Comparison of ENCODE assay signal across 8 cellular contexts in the genomic region with DNA sequence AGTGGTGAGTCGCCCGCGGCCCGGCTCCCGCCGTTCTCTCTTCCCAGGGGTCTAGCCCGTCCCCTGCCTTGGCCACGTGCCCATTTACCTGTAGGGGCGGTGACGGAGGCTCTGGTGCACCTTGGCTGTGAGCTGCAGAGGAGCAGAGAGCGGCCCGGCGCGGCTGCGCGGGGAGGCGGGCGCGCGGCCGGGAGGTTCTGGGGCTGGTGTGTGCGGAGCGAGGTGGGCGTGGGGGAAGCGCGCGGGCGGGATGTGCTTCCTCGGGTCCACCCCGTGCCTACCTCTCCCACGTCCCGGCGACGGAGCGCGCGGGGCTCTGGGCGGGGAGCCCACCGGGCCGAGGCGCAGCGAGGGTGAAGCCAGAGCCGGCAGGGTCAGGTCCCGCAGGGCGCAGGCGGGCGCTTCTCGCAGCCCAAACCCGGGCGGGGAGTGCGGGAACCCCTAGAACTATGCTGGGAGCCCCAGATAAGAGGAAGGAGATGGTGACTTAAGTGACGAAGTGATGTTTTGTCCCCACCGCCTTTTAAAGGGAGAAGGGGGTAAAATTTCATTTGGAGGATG. TPM values are rescaled to one million over a fixed set of nuclear protein-coding genes. Genes with fewer than 3 reads are reported as not detected.
DNase-seq lines count a peak whose midpoint lies in the region; TF ChIP-seq lines count a peak whose summit lies in the region.

No MANE protein-coding gene starts in this region.

- H3K27ac Mint-ChIP-seq in activated T-cell treated with anti-CD3 and anti-CD28 coated beads, Interleukin-2, amount 50 U/mL, for 24 hours = peak overlapping the region; percentile 92

- no peaks in the 10 kb centered on the region for H3K9me2 ChIP-seq in DOHH2 (replicated peaks; ENCODE audit: control insufficient read depth, low read length)
- no peaks in the 10 kb centered on the region for H3K9me2 ChIP-seq in GM23248 (ENCODE audit: insufficient read depth)
- no peaks in the 10 kb centered on the region for H3K9me2 ChIP-seq in MM.1S (replicated peaks; ENCODE audit: insufficient read depth, low read length)

- no peaks in the 10 kb centered on the region for H3K27me3 Mint-ChIP-seq in activated T-cell treated with anti-CD3 and anti-CD28 coated beads, Interleukin-2, amount 50 U/mL, for 24 hours

- H2BK12ac ChIP-seq in neuronal stem cell (ENCODE audit: low read length) = peak overlapping the region; percentile 63

- DNase-seq in GM23248 (peak; percentile 52), MM.1S (no peak), fibroblast of pulmonary artery (ENCODE audit: low read depth) (no peak), neuronal stem cell (ENCODE audit: low spot score) (no peak), GF-D8 (lab: John Stamatoyannopoulos, UW) (no peak), GM20000 (ENCODE audit: low spot score) (no peak)
- DNase-seq in activated T-cell treated with anti-CD3 and anti-CD28 coated beads, Interleukin-2, amount 50 U/mL, for 24 hours = no peak

- H4K20me1 ChIP-seq in DOHH2 (ENCODE audit: control insufficient read depth, insufficient read depth, low read depth, low read length) (no peaks in the 10 kb centered on the region), GM23248 (ENCODE audit: insufficient read depth) (no peaks in the 10 kb centered on the region), MM.1S (ENCODE audit: insufficient read depth, low read length) (no peaks in the 10 kb centered on the region)

- WGBS in GM23248 (ENCODE audit: low coverage in 1 of 2, low lambda C conversion rate in 2 of 2, missing lambda C conversion rate in 2 of 2), 2 experiments = 6 to 8% methylated on average over 35 to 45 of the region's 53 CpGs
- no CpG with 5 or more reads among the region's 53 CpGs for WGBS in neuronal stem cell (ENCODE audit: extremely low coverage in 2 of 2, insufficient read length in 2 of 2, insufficient replicate concordance in 1 of 2), 2 donors

- H3K14ac ChIP-seq in neuronal stem cell (ENCODE audit: low read length) = peak overlapping the region; percentile 28

- H4K8ac ChIP-seq in neuronal stem cell (ENCODE audit: low read depth, low read length) = no peak overlapping the region

- H3K27me3 ChIP-seq in DOHH2 (ENCODE audit: control insufficient read depth, low read length) (peaks cover 29% of the 10 kb centered on the region), GM23248 (replicated peaks; ENCODE audit: insufficient read depth) (no peaks in the 10 kb centered on the region), MM.1S (replicated peaks; ENCODE audit: insufficient read depth, low read length) (no peaks in the 10 kb centered on the region), neuronal stem cell (ENCODE audit: control insufficient read depth in 3 of 3, insufficient read depth in 3 of 3, low read depth in 1 of 3, low read length in 3 of 3) (no peaks in the 10 kb centered on the region)

- H3K4ac ChIP-seq in neuronal stem cell (ENCODE audit: low read length) = no peak overlapping the region

- peaks cover 21% of the 10 kb centered on the region for H3K4me1 ChIP-seq in DOHH2 (ENCODE audit: control insufficient read depth, low read length)
- H3K4me1 ChIP-seq in GM23248 (ENCODE audit: insufficient read depth) = peaks cover 43% of the 10 kb centered on the region
- H3K4me1 ChIP-seq in MM.1S (ENCODE audit: low read length) = peaks cover 36% of the 10 kb centered on the region
- H3K4me1 ChIP-seq in neuronal stem cell (ENCODE audit: control insufficient read depth in 2 of 2, insufficient read depth in 1 of 2, low read depth in 1 of 2, low read length in 2 of 2) = peaks cover 3 to 15% of the 10 kb centered on the region in 2 donors

- H2AFZ ChIP-seq in GM23248 (peak overlapping the region; percentile 71), MM.1S (ENCODE audit: low read length) (peak overlapping the region; percentile 89), neuronal stem cell (ENCODE audit: low read length) (peak overlapping the region; percentile 100)

- H3F3A ChIP-seq in DOHH2 (ENCODE audit: control insufficient read depth, insufficient read depth) (peaks cover 5% of the 10 kb centered on the region; the same call in 1 of the 2 replicates), GM23248 (ENCODE audit: insufficient read depth) (peaks cover 58% of the 10 kb centered on the region), MM.1S (ENCODE audit: insufficient read depth, low read length) (peaks cover 36% of the 10 kb centered on the region)

- H2BK120ac ChIP-seq in neuronal stem cell (ENCODE audit: low read depth, low read length) = peak overlapping the region; percentile 75

- H4K91ac ChIP-seq in neuronal stem cell (ENCODE audit: low read depth, low read length, poor library complexity) = peak overlapping the region; percentile 22

- peak overlapping the region; percentile 63 for H2BK15ac ChIP-seq in neuronal stem cell (ENCODE audit: low read length)

- peaks cover 84% of the 10 kb centered on the region for H3K4me1 Mint-ChIP-seq in activated T-cell treated with anti-CD3 and anti-CD28 coated beads, Interleukin-2, amount 50 U/mL, for 24 hours (ENCODE audit: low read depth)

- H3K23ac ChIP-seq in neuronal stem cell (ENCODE audit: low read depth, low read length, poor library complexity) = peak overlapping the region; percentile 100

- peak overlapping the region; percentile 71 for H3K4me3 ChIP-seq in DOHH2 (ENCODE audit: low read length)
- peak overlapping the region; percentile 71 for H3K4me3 ChIP-seq in GM23248
- peak overlapping the region; percentile 89 for H3K4me3 ChIP-seq in MM.1S (ENCODE audit: low read length)
- peak overlapping the region; percentile 84 for H3K4me3 ChIP-seq in fibroblast of pulmonary artery (replicated peaks; ENCODE audit: low read depth, low read length)
- peak overlapping the region; percentile 89 to 92 for H3K4me3 ChIP-seq in neuronal stem cell (ENCODE audit: low read length in 2 of 2)

- H3K79me2 ChIP-seq in DOHH2 (ENCODE audit: control insufficient read depth, low read length) (no peaks in the 10 kb centered on the region), GM23248 (ENCODE audit: insufficient read depth) (peaks cover 3% of the 10 kb centered on the region; the same call in 1 of the 2 replicates), MM.1S (ENCODE audit: low read length) (peaks cover 10% of the 10 kb centered on the region)

- peaks cover 52% of the 10 kb centered on the region for H3K36me3 Mint-ChIP-seq in activated T-cell treated with anti-CD3 and anti-CD28 coated beads, Interleukin-2, amount 50 U/mL, for 24 hours (ENCODE audit: low read depth)

- no peaks in the 10 kb centered on the region for H3K79me1 ChIP-seq in neuronal stem cell (ENCODE audit: low read depth, low read length)

- in situ Hi-C loops in GM23248 (cut with MboI) = no loop called here

- H3K36me3 ChIP-seq in DOHH2 (ENCODE audit: control insufficient read depth, low read length) (no peaks in the 10 kb centered on the region), GM23248 (ENCODE audit: low read depth) (peaks cover 21% of the 10 kb centered on the region; the same call in 1 of the 2 replicates), MM.1S (replicated peaks; ENCODE audit: insufficient read depth, low read length) (no peaks in the 10 kb centered on the region), neuronal stem cell (replicated peaks in 1 of 2; ENCODE audit: control insufficient read depth in 2 of 2, insufficient read depth in 2 of 2, low read length in 2 of 2) (peaks cover 7 to 31% of the 10 kb centered on the region in 2 donors)

- peak overlapping the region; percentile 89 for H2BK5ac ChIP-seq in neuronal stem cell (ENCODE audit: low read length)

- peak overlapping the region; percentile 87 for H3K4me2 ChIP-seq in DOHH2 (ENCODE audit: low read length)
- peak overlapping the region; percentile 89 for H3K4me2 ChIP-seq in GM23248 (ENCODE audit: unreplicated experiment)
- H3K4me2 ChIP-seq in MM.1S (ENCODE audit: low read depth, low read length) = peak overlapping the region; percentile 93
- H3K4me2 ChIP-seq in neuronal stem cell (ENCODE audit: insufficient read depth, low read length, poor library complexity, severe bottlenecking) = peak overlapping the region; percentile 83

- H2AK5ac ChIP-seq in neuronal stem cell (ENCODE audit: low read depth, low read length) = peak overlapping the region; percentile 77

- TF ChIP-seq CTCF in DOHH2 (IDR thresholded peaks at IDR 0.05; ENCODE audit: low read depth, low read length, poor library complexity, severe bottlenecking) = no peak
- TF ChIP-seq CTCF in MM.1S (IDR thresholded peaks at IDR 0.05; ENCODE audit: low read length) = no peak
- TF ChIP-seq CTCF in fibroblast of pulmonary artery (IDR thresholded peaks at IDR 0.05; ENCODE audit: low read length, missing control alignments) = no peak
- TF ChIP-seq CTCF in GM20000 (IDR thresholded peaks at IDR 0.05; ENCODE audit: extremely low read depth, missing control alignments) = no peak

- no peaks in the 10 kb centered on the region for H3K9me3 ChIP-seq in DOHH2 (ENCODE audit: control insufficient read depth, insufficient read depth, low read length)
- H3K9me3 ChIP-seq in GM23248 (ENCODE audit: low read depth) = no peaks in the 10 kb centered on the region
- H3K9me3 ChIP-seq in MM.1S (replicated peaks; ENCODE audit: insufficient read depth, low read length) = no peaks in the 10 kb centered on the region
- no peaks in the 10 kb centered on the region for H3K9me3 ChIP-seq in neuronal stem cell (replicated peaks in 1 of 2; ENCODE audit: control insufficient read depth in 2 of 2, insufficient read depth in 1 of 2, low read depth in 1 of 2, low read length in 2 of 2)

- peaks cover 2% of the 10 kb centered on the region for H3K9me3 Mint-ChIP-seq in activated T-cell treated with anti-CD3 and anti-CD28 coated beads, Interleukin-2, amount 50 U/mL, for 24 hours

- H3K18ac ChIP-seq in neuronal stem cell (ENCODE audit: low read length) = peak overlapping the region; percentile 99

- H3K4me3 Mint-ChIP-seq in activated T-cell treated with anti-CD3 and anti-CD28 coated beads, Interleukin-2, amount 50 U/mL, for 24 hours = peak overlapping the region; percentile 86

- H3K27ac ChIP-seq in DOHH2 (ENCODE audit: low read depth, low read length) = no peak overlapping the region
- no peak overlapping the region for H3K27ac ChIP-seq in GM23248
- H3K27ac ChIP-seq in MM.1S (ENCODE audit: low read length) = peak overlapping the region; percentile 99
- peak overlapping the region; percentile 82 for H3K27ac ChIP-seq in neuronal stem cell (replicated peaks; ENCODE audit: low read length)

- H3K9ac ChIP-seq in GM23248 (peak overlapping the region; percentile 81), MM.1S (ENCODE audit: low read length) (peak overlapping the region; percentile 79), neuronal stem cell (ENCODE audit: low read depth, low read length, poor library complexity) (peak overlapping the region; percentile 91)

RNA-seq across cellular contexts. Expression of a gene that starts 0.4 kb away (rescaled TPM):
- total RNA-seq in GM23248 (2014; rRNA removed; shearing (Covaris generic)) = 12.5 and 12.9 TPM in 2 replicates
- polyA plus RNA-seq in GM23248 (2016; fragmentation: Nextera tagmentation; extraction: Ambion mirVana) = 33.2 and 38.1 TPM in 2 replicates
- polyA plus RNA-seq in neuronal stem cell (2013, experiment 1 of 2) = 25.1 TPM
- 23.8 TPM for polyA plus RNA-seq in neuronal stem cell (2013, experiment 2 of 2)

RNA-seq across cellular contexts. Expression of a gene that starts 54.2 kb away (rescaled TPM):
- not detected in 2 replicates for total RNA-seq in GM23248 (2014; rRNA removed; shearing (Covaris generic))
- polyA plus RNA-seq in GM23248 (2016; fragmentation: Nextera tagmentation; extraction: Ambion mirVana) = not detected in 2 replicates
- 0.14 TPM for polyA plus RNA-seq in neuronal stem cell (2013, experiment 1 of 2)
- polyA plus RNA-seq in neuronal stem cell (2013, experiment 2 of 2) = 0.08 TPM

Comparison
In these comparisons a context has a peak if more than half of its experiments do, and no peak if none do; other contexts are left out.
1. H3K27ac ChIP-seq: peak in MM.1S (single experiment) and neuronal stem cell (single experiment); none in DOHH2 (single experiment) and GM23248 (single experiment).
2. Peak in every context shown above with its lines, with median percentiles within 50 percentile points of each other: H3K4me2 ChIP-seq, H3K4me3 ChIP-seq, H2AFZ ChIP-seq and H3K9ac ChIP-seq.